12 cellular contexts compared by ENCODE assay signal in the genomic region with DNA sequence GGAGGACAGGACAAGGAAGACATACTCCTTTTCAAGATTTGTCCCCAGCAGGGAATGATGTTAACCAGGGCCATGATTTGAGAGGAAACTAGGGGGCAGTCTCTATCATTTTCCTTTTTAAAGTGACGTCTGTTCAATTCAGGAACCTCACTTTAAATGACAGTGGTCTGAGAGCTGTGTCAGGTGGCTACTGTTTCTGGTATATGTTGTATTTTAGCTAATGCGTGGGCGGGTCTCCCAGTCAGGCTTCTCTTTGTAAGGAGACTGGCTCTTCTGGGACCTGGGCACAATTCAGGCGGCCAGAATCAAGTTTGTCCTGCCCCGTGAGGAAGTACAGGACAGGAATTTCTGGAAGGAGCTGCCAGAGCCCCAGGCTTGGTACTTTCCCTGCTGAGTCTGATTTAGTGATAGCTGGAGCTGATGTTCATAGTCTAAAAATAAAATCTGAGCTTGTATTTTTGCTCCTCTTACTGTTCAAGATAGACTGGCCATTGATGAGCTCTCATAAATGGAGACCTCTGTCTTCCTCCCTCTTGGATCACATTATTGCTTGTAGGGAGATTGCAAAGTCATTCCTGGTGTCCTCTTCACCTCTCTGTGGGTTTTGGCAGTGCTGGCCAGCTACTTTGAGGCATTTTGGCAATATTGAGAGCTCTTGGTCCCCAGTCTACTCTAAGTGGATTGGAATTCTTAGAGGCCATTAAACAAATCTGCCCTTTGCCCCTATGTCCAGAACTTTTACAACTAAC. TPM values are rescaled to one million over a fixed set of nuclear protein-coding genes. Genes with fewer than 3 reads are reported as not detected.
DNase-seq lines count a peak whose midpoint lies in the region; ATAC-seq and TF ChIP-seq lines count a peak whose summit lies in the region.
"Had no signal": no experiment of that assay in that cellular context is flagged by ENCODE, and none has a peak within 500 bp of the region (broad histone marks: within the 10 kb centered on the region; RNA-seq: fewer than 3 reads in every experiment).

No MANE protein-coding gene starts in this region.

- ATAC-seq in HG02870 (IDR thresholded peaks at IDR 0.05; ENCODE audit: unreplicated experiment): peak; percentile 51
- ATAC-seq: T-cell had no signal

- no peak overlapping the region for H3K4me3 Mint-ChIP-seq in neural crest cell
- H3K4me3 Mint-ChIP-seq: T-cell had no signal

- DNase-seq in AG10803 (ENCODE audit: low read depth) (peak; percentile 50), epithelial cell of prostate (ENCODE audit: low read depth, low spot score) (no peak), neural crest cell (ENCODE audit: low read depth, low spot score) (no peak), HUDEP-2 (lab: John Stamatoyannopoulos, UW; ENCODE audit: unreplicated experiment in 76 of 76) (no peak), LoVo (ENCODE audit: low spot score) (no peak), substantia nigra (lab: John Stamatoyannopoulos, UW) (no peak)
- DNase-seq in stimulated activated naive CD4-positive, alpha-beta T cell treated with Interleukin-2 at 50 U/mL for 16 hours (lab: John Stamatoyannopoulos, UW): no peak
- DNase-seq: activated naive CD4-positive, alpha-beta T cell treated with Interleukin-2 at 50 U/mL for 16 hours; NCI-H2029; T-cell had no signal

- H3K27ac ChIP-seq in epithelial cell of prostate (peak overlapping the region; percentile 20), substantia nigra (ENCODE audit: low read depth, low read length, poor library complexity, severe bottlenecking) (no peak overlapping the region)
- H3K27ac ChIP-seq: parathyroid adenoma had no signal

- peaks cover 25% of the 10 kb centered on the region for H3K4me1 Mint-ChIP-seq in neural crest cell

- no peaks in the 10 kb centered on the region for H3K36me3 Mint-ChIP-seq in neural crest cell (ENCODE audit: low read depth)

- H3K27me3 Mint-ChIP-seq in neural crest cell (ENCODE audit: low read depth): no peaks in the 10 kb centered on the region
- H3K27me3 Mint-ChIP-seq: T-cell had no signal

- peak overlapping the region; percentile 22 for H3K27ac Mint-ChIP-seq in neural crest cell (ENCODE audit: unreplicated experiment)
- H3K27ac Mint-ChIP-seq: T-cell had no signal

- no peaks in the 10 kb centered on the region for H3K9me3 Mint-ChIP-seq in neural crest cell
- H3K9me3 Mint-ChIP-seq: T-cell had no signal

- no peak overlapping the region for H3K4me3 ChIP-seq in AG10803 (ENCODE audit: low read length)

- no peak for TF ChIP-seq CTCF in AG10803 (conservative IDR thresholded peaks at IDR 0.05; ENCODE audit: low read length)
- TF ChIP-seq CTCF in neural crest cell (conservative IDR thresholded peaks at IDR 0.05): no peak

RNA-seq across cellular contexts. Expression of a gene that starts 25.6 kb away (rescaled TPM):
- total RNA-seq in neural crest cell: 0.43 TPM in 1 of 2 replicates, not detected in the other
